Comparison of ENCODE assay signal across 8 cellular contexts in genomic region chr11:124740277-124740882, GRCh38. TPM values are rescaled to one million over a fixed set of nuclear protein-coding genes. Genes with fewer than 3 reads are reported as not detected.
DNase-seq lines count a peak whose midpoint lies in the region; ATAC-seq, FAIRE-seq and TF ChIP-seq lines count a peak whose summit lies in the region.

No MANE protein-coding gene starts in this region.

- H3K27ac ChIP-seq in C4-2B = no peak overlapping the region; the same call in 1 of the 2 replicates
- H3K27ac ChIP-seq in SK-N-SH (ENCODE audit: low read depth in 2 of 2, low read length in 1 of 2) = no peak overlapping the region
- no peak overlapping the region for H3K27ac ChIP-seq in kidney (ENCODE audit: low read depth in 2 of 2, low read length in 2 of 2)

- POLR2A ChIA-PET in SK-N-SH (lab: Yijun Ruan, JAX) = no interaction called here

- TF ChIP-seq CTCF in C4-2B (conservative IDR thresholded peaks at IDR 0.05) (peak; percentile 42), SK-N-SH (IDR thresholded peaks at IDR 0.05) (peak; percentile 60), astrocyte of the cerebellum (IDR thresholded peaks at IDR 0.05; ENCODE audit: low read depth, low read length, missing control alignments) (peak; percentile 57), kidney (IDR thresholded peaks at IDR 0.05; ENCODE audit: borderline replicate concordance, extremely low read depth, insufficient read depth) (peak; percentile 35)

- DNase-seq in SK-N-SH (peak; percentile 76), astrocyte of the cerebellum (ENCODE audit: low read depth) (no peak), kidney (peak; percentile 82), G401 (ENCODE audit: low spot score) (no peak)
- peak; percentile 42 to 45 for DNase-seq in stimulated activated CD4-positive, alpha-beta T cell treated with anti-CD3 and anti-CD28 coated beads, Interleukin-4, amount 100 ng/mL, for 4 hours

- peaks cover 0 to 12% of the 10 kb centered on the region in 2 experiments; a peak in 2 of 4 replicates for H3K4me1 ChIP-seq in SK-N-SH (ENCODE audit: control insufficient read depth in 1 of 2, insufficient read depth in 2 of 2, low read depth in 1 of 2, low read length in 1 of 2)
- peaks cover 5 to 10% of the 10 kb centered on the region in 2 donors for H3K4me1 ChIP-seq in kidney (ENCODE audit: control insufficient read depth in 1 of 2, insufficient read depth in 1 of 2, low read depth in 1 of 2, low read length in 2 of 2)

- H3K9ac ChIP-seq in SK-N-SH (peak overlapping the region; percentile 59; the same call in 1 of the 2 replicates), kidney (ENCODE audit: low read length in 2 of 2) (no peak overlapping the region)

- no peaks in the 10 kb centered on the region for H3F3A ChIP-seq in SK-N-SH (replicated peaks; ENCODE audit: insufficient read depth)

- H3K79me2 ChIP-seq in SK-N-SH (ENCODE audit: insufficient read depth) = no peaks in the 10 kb centered on the region

- H3K9me3 ChIP-seq in SK-N-SH (no peaks in the 10 kb centered on the region), kidney (ENCODE audit: control insufficient read depth in 1 of 2, low read length in 2 of 2) (no peaks in the 10 kb centered on the region)

- H3K4me3 ChIP-seq in SK-N-SH (ENCODE audit: low read depth in 2 of 2, low read length in 1 of 2) = peak overlapping the region; percentile 55 to 69
- H3K4me3 ChIP-seq in astrocyte of the cerebellum (ENCODE audit: low read depth, low read length) = peak overlapping the region; percentile 49
- peak overlapping the region; percentile 56 to 63 for H3K4me3 ChIP-seq in kidney (ENCODE audit: low read length in 2 of 2)

- peak; percentile 21 for TF ChIP-seq RAD21 in SK-N-SH (IDR thresholded peaks at IDR 0.05; ENCODE audit: low read length)

- WGBS in SK-N-SH (ENCODE audit: low lambda C conversion rate) = 10% methylated on average over 34 of the region's 37 CpGs

- ATAC-seq in GM19395 (IDR thresholded peaks at IDR 0.05; ENCODE audit: unreplicated experiment) (peak; percentile 53), HG03442 (IDR thresholded peaks at IDR 0.05; ENCODE audit: unreplicated experiment) (peak; percentile 44)

- CTCF ChIA-PET in SK-N-SH (lab: Yijun Ruan, JAX) = interaction anchor here (0.6 to 3.2 kb wide), 22 partner anchors 8 to 136 kb away, joined by 3 to 17 read pairs (median 4); partner anchors contain the start of genes ROBO3 and VSIG2

- TF ChIP-seq EP300 in SK-N-SH (IDR thresholded peaks at IDR 0.05; ENCODE audit: borderline replicate concordance in 1 of 2, low read depth in 1 of 2, low read length in 1 of 2) = no peak

- no peak for FAIRE-seq in kidney (lab: Jason Lieb, UNC)

- peak overlapping the region; percentile 93 for H3K4me2 ChIP-seq in SK-N-SH

- in situ Hi-C loops in astrocyte of the cerebellum (cut with HindIII; ENCODE audit: low sequenced_read_pairs) = no loop called here
- in situ Hi-C loops in G401 (cut with HindIII; ENCODE audit: low sequenced_read_pairs) = no loop called here

- no peaks in the 10 kb centered on the region for H4K20me1 ChIP-seq in SK-N-SH (ENCODE audit: insufficient read depth)

- peak overlapping the region; percentile 81 for H2AFZ ChIP-seq in SK-N-SH (ENCODE audit: low read depth)

- intact Hi-C loops in kidney (cut with DNase I) = no loop called here

- H3K36me3 ChIP-seq in SK-N-SH (replicated peaks in 1 of 2; ENCODE audit: control insufficient read depth in 1 of 2, insufficient read depth in 2 of 2, low read length in 1 of 2) (no peaks in the 10 kb centered on the region), kidney (ENCODE audit: control insufficient read depth in 1 of 2, insufficient read depth in 2 of 2, low read length in 2 of 2) (no peaks in the 10 kb centered on the region)

- H3K9me2 ChIP-seq in SK-N-SH = no peaks in the 10 kb centered on the region

- no peaks in the 10 kb centered on the region for H3K27me3 ChIP-seq in SK-N-SH (ENCODE audit: insufficient read depth)

TF ChIP-seq in SK-N-SH, 30 proteins besides CTCF, POLR2A, EP300 and RAD21:
- TF ChIP-seq TCF12 (IDR thresholded peaks at IDR 0.05) (no peak), SMC3 (IDR thresholded peaks at IDR 0.05; ENCODE audit: low read depth, low read length) (peak; percentile 24; the same call in 1 of the 2 replicates)

RNA-seq across cellular contexts. Expression of gene NRGN, which starts 0.6 kb away (rescaled TPM):
- 3.1 and 6.8 TPM in 2 replicates for polyA plus RNA-seq in SK-N-SH (2012; rRNA removed)
- polyA plus RNA-seq in SK-N-SH (2012; cell fraction: cytosol; rRNA removed) = 2.7 and 4.1 TPM in 2 replicates
- 6.2 and 8.0 TPM in 2 replicates for polyA plus RNA-seq in SK-N-SH (2012; cell fraction: nucleus; rRNA removed)
- 17.9 TPM for total RNA-seq in kidney
- polyA plus RNA-seq in kidney (ENCODE audit: insufficient read depth, low read depth, low replicate concordance) = 55.9 TPM
- total RNA-seq in G401 (2014; rRNA removed; shearing (Covaris generic)) = 1.5 TPM in 1 of 2 replicates, not detected in the other

RNA-seq across cellular contexts. Expression of gene VSIG2, which starts 11.7 kb away (rescaled TPM):
- polyA plus RNA-seq in SK-N-SH (2012; rRNA removed) = 0.06 TPM in 1 of 2 replicates, not detected in the other
- not detected in 2 replicates for polyA plus RNA-seq in SK-N-SH (2012; cell fraction: cytosol; rRNA removed)
- polyA plus RNA-seq in SK-N-SH (2012; cell fraction: nucleus; rRNA removed) = 0.07 and 0.08 TPM in 2 replicates
- 3.9 TPM for total RNA-seq in kidney
- polyA plus RNA-seq in kidney (ENCODE audit: insufficient read depth, low read depth, low replicate concordance) = 11.7 TPM
- not detected in 2 replicates for total RNA-seq in G401 (2014; rRNA removed; shearing (Covaris generic))

RNA-seq across cellular contexts. Expression of gene ESAM, which starts 21.7 kb away (rescaled TPM):
- polyA plus RNA-seq in SK-N-SH (2012; rRNA removed) = 1.3 and 1.4 TPM in 2 replicates
- 0.40 and 0.71 TPM in 2 replicates for polyA plus RNA-seq in SK-N-SH (2012; cell fraction: cytosol; rRNA removed)
- polyA plus RNA-seq in SK-N-SH (2012; cell fraction: nucleus; rRNA removed) = 14.9 and 16.5 TPM in 2 replicates
- total RNA-seq in kidney = 63.0 TPM
- polyA plus RNA-seq in kidney (ENCODE audit: insufficient read depth, low read depth, low replicate concordance) = 85.8 TPM
- not detected in 2 replicates for total RNA-seq in G401 (2014; rRNA removed; shearing (Covaris generic))

RNA-seq across cellular contexts. Expression of gene MSANTD2, which starts 59.8 kb away (rescaled TPM):
- 6.4 and 8.5 TPM in 2 replicates for polyA plus RNA-seq in SK-N-SH (2012; rRNA removed)
- 5.6 and 5.8 TPM in 2 replicates for polyA plus RNA-seq in SK-N-SH (2012; cell fraction: cytosol; rRNA removed)
- 27.2 and 31.2 TPM in 2 replicates for polyA plus RNA-seq in SK-N-SH (2012; cell fraction: nucleus; rRNA removed)
- total RNA-seq in kidney = 16.4 TPM
- 6.5 TPM for polyA plus RNA-seq in kidney (ENCODE audit: insufficient read depth, low read depth, low replicate concordance)
- total RNA-seq in G401 (2014; rRNA removed; shearing (Covaris generic)) = 12.2 and 13.5 TPM in 2 replicates

Comparison
In these comparisons a context has a peak if more than half of its experiments do, and no peak if none do; other contexts are left out.
1. DNase-seq: peak in SK-N-SH (single experiment), kidney (single experiment) and stimulated activated CD4-positive, alpha-beta T cell treated with anti-CD3 and anti-CD28 coated beads, Interleukin-4, amount 100 ng/mL, for 4 hours (2 of 2); none in astrocyte of the cerebellum (single experiment) and G401 (single experiment).
2. RNA of gene ESAM, which starts 21.7 kb away (total RNA-seq): 63.0 TPM in kidney (single experiment); not detected in G401; every median in the first group is over 10 times any median in the second.
3. Peak in every context shown above with its lines, with median percentiles within 50 percentile points of each other: CTCF ChIP-seq and H3K4me3 ChIP-seq.